9 cellular contexts compared by ENCODE assay signal in genomic region chr16:83835972-83836566, GRCh38. TPM values are rescaled to one million over a fixed set of nuclear protein-coding genes. Genes with fewer than 3 reads are reported as not detected.
DNase-seq lines count a peak whose midpoint lies in the region; ATAC-seq and TF ChIP-seq lines count a peak whose summit lies in the region.
"Had no signal": no experiment of that assay in that cellular context is flagged by ENCODE, and none has a peak within 500 bp of the region (broad histone marks: within the 10 kb centered on the region; RNA-seq: fewer than 3 reads in every experiment).

No MANE protein-coding gene starts in this region.

- H3K4me3 ChIP-seq in BJ (ENCODE audit: low read depth, low read length) (no peak overlapping the region), Peyer's patch (no peak overlapping the region)

- TF ChIP-seq CTCF in BJ (IDR thresholded peaks at IDR 0.05; ENCODE audit: insufficient read depth, low read depth, low read length) (no peak), Peyer's patch (IDR thresholded peaks at IDR 0.05) (no peak)

- H3K36me3 ChIP-seq in BJ (ENCODE audit: control insufficient read depth, insufficient read depth, low read length): no peaks in the 10 kb centered on the region
- no peaks in the 10 kb centered on the region for H3K36me3 ChIP-seq in Peyer's patch

- H3K27ac ChIP-seq in Peyer's patch: no peak overlapping the region

- H3K4me1 ChIP-seq in Peyer's patch: no peaks in the 10 kb centered on the region

- DNase-seq in BJ (ENCODE audit: low read depth) (peak; percentile 13), HS-5 (ENCODE audit: low read depth) (peak; percentile 26), glomerular visceral epithelial cell (ENCODE audit: extremely low spot score) (peak; percentile 38), Peyer's patch (no peak), NCI-H446 treated with DMSO at 0.1 percent for 48 hours (lab: John Stamatoyannopoulos, UW) (no peak), islet precursor cell (no peak), Right ventricle myocardium superior (no peak)
- DNase-seq: substantia nigra had no signal

- CTCF ChIA-PET in BJ (lab: Yijun Ruan, JAX): interaction anchor here (0.6 to 1.2 kb wide), 2 partner anchors 10 to 659 kb away, joined by 3 to 4 read pairs; no protein-coding TSS in a partner anchor

- no peak for TF ChIP-seq POLR2A in Peyer's patch (IDR thresholded peaks at IDR 0.05)

- intact Hi-C loops in Right ventricle myocardium superior (cut with DNase I): no loop called here

- H3K9me3 ChIP-seq in Peyer's patch: no peaks in the 10 kb centered on the region

- ATAC-seq in SK-N-SH treated with all-trans-retinoic acid at 6 μM for 48 hours (peak; percentile 65), Right ventricle myocardium superior (ENCODE audit: poor library complexity) (no peak)

- POLR2A ChIA-PET in BJ (lab: Charles Lee): no interaction called here

- H3K27me3 ChIP-seq in BJ (ENCODE audit: control insufficient read depth, insufficient read depth, low read length) (peaks cover 1% of the 10 kb centered on the region), Peyer's patch (no peaks in the 10 kb centered on the region)

TF ChIP-seq in SK-N-SH treated with all-trans-retinoic acid at 6 μM for 48 hours, 23 proteins besides CTCF, POLR2A, EP300 and RAD21:
- TF ChIP-seq POU6F1 (CRISPR knock-in tag; IDR thresholded peaks at IDR 0.05; ENCODE audit: borderline replicate concordance, low read depth) (no peak), ZNF70 (CRISPR knock-in tag; IDR thresholded peaks at IDR 0.05) (no peak), TCF4 (CRISPR knock-in tag; IDR thresholded peaks at IDR 0.05; ENCODE audit: borderline replicate concordance) (no peak), CSRNP3 (CRISPR knock-in tag; IDR thresholded peaks at IDR 0.05) (no peak), ISL1 (CRISPR knock-in tag; IDR thresholded peaks at IDR 0.05) (0 out of 2 replicates have a peak, but pooled peaks have one; percentile 25), PPARA (CRISPR knock-in tag; IDR thresholded peaks at IDR 0.05; ENCODE audit: borderline replicate concordance) (no peak), ZFP3 (CRISPR knock-in tag; IDR thresholded peaks at IDR 0.05) (no peak), TSHZ2 (CRISPR knock-in tag; IDR thresholded peaks at IDR 0.05) (no peak), ZC3H10 (CRISPR knock-in tag; IDR thresholded peaks at IDR 0.05) (0 out of 2 replicates have a peak, but pooled peaks have one; percentile 27)

RNA-seq across cellular contexts. Expression of gene HSBP1, which starts 28.3 kb away (rescaled TPM):
- 165 and 217 TPM in 2 replicates for polyA plus RNA-seq in BJ (2011; rRNA removed)
- polyA minus RNA-seq in BJ (2011; rRNA and poly(A)+ RNA removed): 17.9 and 28.8 TPM in 2 replicates
- 10 to 100 TPM; 12.4 to 19.0 (median 18.1) TPM for total RNA-seq in Peyer's patch
- 175 TPM for total RNA-seq in Right ventricle myocardium superior

Comparison
In these comparisons a context has a peak if more than half of its experiments do, and no peak if none do; other contexts are left out.
1. DNase-seq: peak in BJ (single experiment), HS-5 (single experiment) and glomerular visceral epithelial cell (single experiment); none in Peyer's patch (0 of 3), NCI-H446 treated with DMSO at 0.1 percent for 48 hours (single experiment), islet precursor cell (single experiment) and Right ventricle myocardium superior (single experiment).